In the genomic region with DNA sequence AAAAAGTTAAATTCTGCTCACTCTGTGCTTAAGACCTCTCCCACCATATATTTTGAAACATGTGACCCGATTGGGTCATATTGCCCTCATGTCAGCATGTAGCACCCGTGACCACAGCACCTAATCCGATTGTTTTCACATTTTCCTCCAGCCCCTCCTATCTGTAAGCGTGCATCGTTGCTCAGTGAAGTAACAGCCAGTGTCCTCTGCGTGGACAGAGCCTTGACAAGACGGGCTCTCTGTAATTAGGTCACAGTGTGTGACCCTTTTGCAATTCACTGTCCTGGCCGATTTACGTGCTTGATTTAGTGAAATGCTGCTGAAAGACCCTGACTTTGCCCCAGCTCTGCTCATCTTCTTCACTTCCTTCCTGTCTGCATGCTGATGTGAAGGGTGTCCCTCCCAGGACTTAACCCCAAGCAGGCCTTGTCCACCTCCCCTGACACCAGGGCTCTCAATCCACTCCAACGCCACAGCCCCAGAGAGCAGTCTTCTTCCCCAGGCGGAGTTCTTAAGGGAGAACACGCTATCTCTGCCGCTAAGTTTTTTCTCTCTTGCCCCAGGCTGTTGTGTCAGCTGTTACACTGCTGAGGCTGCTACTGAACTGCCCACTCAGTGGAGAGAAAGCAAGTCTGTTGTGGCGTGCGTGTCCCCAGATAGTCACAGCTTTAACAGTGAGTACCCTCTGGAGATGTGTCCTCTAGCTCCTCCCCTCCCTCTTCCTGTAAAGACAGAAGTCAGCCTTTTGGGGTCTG, we compare ENCODE assay signal across 28 cellular contexts. TPM values are rescaled to one million over a fixed set of nuclear protein-coding genes. Genes with fewer than 3 reads are reported as not detected.
DNase-seq lines count a peak whose midpoint lies in the region; ATAC-seq and TF ChIP-seq lines count a peak whose summit lies in the region.
"Had no signal": no experiment of that assay in that cellular context is flagged by ENCODE, and none has a peak within 500 bp of the region (broad histone marks: within the 10 kb centered on the region; RNA-seq: fewer than 3 reads in every experiment).

No MANE protein-coding gene starts in this region.

- H3K4me3 ChIP-seq in trophoblast cell (ENCODE audit: low read depth, low read length): no peak overlapping the region
- H3K4me3 ChIP-seq: A549, coronary artery, K562, left lung, upper lobe of right lung had no signal

- H4K91ac ChIP-seq in trophoblast cell (ENCODE audit: low read depth, low read length): peak overlapping the region; percentile 48

- H3K27me3 ChIP-seq in trophoblast cell (ENCODE audit: insufficient read depth, low read length): no peaks in the 10 kb centered on the region
- H3K27me3 ChIP-seq: left lung, upper lobe of right lung had no signal

- no peak overlapping the region for H3K23ac ChIP-seq in trophoblast cell (ENCODE audit: low read length)

- peaks cover 9% of the 10 kb centered on the region for H3K79me2 ChIP-seq in trophoblast cell (ENCODE audit: control insufficient read depth, insufficient read depth, low read length, poor library complexity)

- no peak overlapping the region for H3K4me3 Mint-ChIP-seq in stimulated activated naive CD8-positive, alpha-beta T cell treated with anti-CD3 and anti-CD28 coated beads, Interleukin-15, Interleukin-2, amounts not matched to agents 100 ng/mL and 50 ng/mL, for 24 hours
- H3K4me3 Mint-ChIP-seq: activated CD4-positive, alpha-beta memory T cell treated with anti-CD3 and anti-CD28 coated beads, Interleukin-2, amount 10 ng/mL, durations not matched to agents 7 days and 5 days; CD4-positive, alpha-beta T cell; T-helper 1 cell treated with Interleukin-12 subunit alpha and Interleukin-12 subunit beta and Interleukin-4 antibody, amounts not matched to agents 30 μg/mL and 1 μg/mL, for 36 hours had no signal

- peaks cover 20 to 26% of the 10 kb centered on the region in 2 experiments for H3K4me1 ChIP-seq in trophoblast cell (ENCODE audit: control insufficient read depth in 1 of 2, insufficient read depth in 2 of 2, low read length in 2 of 2)
- H3K4me1 ChIP-seq: A549, left lung, upper lobe of right lung had no signal

- H2BK120ac ChIP-seq in trophoblast cell (ENCODE audit: insufficient read depth, low read length, poor library complexity): no peak overlapping the region

- H2AFZ ChIP-seq in trophoblast cell (ENCODE audit: insufficient read depth, low read length, poor library complexity): no peak overlapping the region

- no peak for ATAC-seq in stimulated activated naive CD8-positive, alpha-beta T cell treated with anti-CD3 and anti-CD28 coated beads, Interleukin-15, Interleukin-2, amounts not matched to agents 100 U/mL and 50 U/mL, for 24 hours
- ATAC-seq: A549, esophagus mucosa, K562, left lung, PC-3 had no signal

- no peaks in the 10 kb centered on the region for H3K9me3 Mint-ChIP-seq in stimulated activated naive CD8-positive, alpha-beta T cell treated with anti-CD3 and anti-CD28 coated beads, Interleukin-15, Interleukin-2, amounts not matched to agents 100 ng/mL and 50 ng/mL, for 24 hours
- H3K9me3 Mint-ChIP-seq: activated CD4-positive, alpha-beta memory T cell treated with anti-CD3 and anti-CD28 coated beads, Interleukin-2, amount 10 ng/mL, durations not matched to agents 7 days and 5 days; CD4-positive, alpha-beta T cell; T-helper 1 cell treated with Interleukin-12 subunit alpha and Interleukin-12 subunit beta and Interleukin-4 antibody, amounts not matched to agents 30 μg/mL and 1 μg/mL, for 36 hours had no signal

- peak overlapping the region; percentile 13 for H4K12ac ChIP-seq in trophoblast cell (ENCODE audit: low read depth, low read length)

- peaks cover 11 to 29% of the 10 kb centered on the region in 2 experiments for H3K36me3 ChIP-seq in trophoblast cell (ENCODE audit: control insufficient read depth in 1 of 2, insufficient read depth in 2 of 2, low read length in 2 of 2)

- no peak for TF ChIP-seq POLR2A in erythroblast (IDR thresholded peaks at IDR 0.05; ENCODE audit: low read length)

- H3K27me3 Mint-ChIP-seq in stimulated activated naive CD8-positive, alpha-beta T cell treated with anti-CD3 and anti-CD28 coated beads, Interleukin-15, Interleukin-2, amounts not matched to agents 100 ng/mL and 50 ng/mL, for 24 hours: no peaks in the 10 kb centered on the region
- H3K27me3 Mint-ChIP-seq: activated CD4-positive, alpha-beta memory T cell treated with anti-CD3 and anti-CD28 coated beads, Interleukin-2, amount 10 ng/mL, durations not matched to agents 7 days and 5 days; CD4-positive, alpha-beta T cell had no signal

- H3K14ac ChIP-seq in trophoblast cell (ENCODE audit: low read length): peak overlapping the region; percentile 10

- peak overlapping the region; percentile 20 for H2BK12ac ChIP-seq in trophoblast cell (ENCODE audit: low read length)

- peaks cover 21% of the 10 kb centered on the region for H3K79me1 ChIP-seq in trophoblast cell (ENCODE audit: low read length)

- WGBS in trophoblast cell (ENCODE audit: extremely low coverage, insufficient coverage, insufficient read length): no CpG with 5 or more reads among the region's 15 CpGs

- H3K27ac ChIP-seq in trophoblast cell (ENCODE audit: low read depth, low read length): peak overlapping the region; percentile 56
- H3K27ac ChIP-seq: A549, coronary artery, left lung, upper lobe of right lung had no signal

- H3K4me2 ChIP-seq in trophoblast cell (ENCODE audit: low read length): no peak overlapping the region
- H3K4me2 ChIP-seq: A549, SK-N-SH had no signal

- peak overlapping the region; percentile 26 for H3K27ac Mint-ChIP-seq in stimulated activated naive CD8-positive, alpha-beta T cell treated with anti-CD3 and anti-CD28 coated beads, Interleukin-15, Interleukin-2, amounts not matched to agents 100 ng/mL and 50 ng/mL, for 24 hours
- H3K27ac Mint-ChIP-seq: activated CD4-positive, alpha-beta memory T cell treated with anti-CD3 and anti-CD28 coated beads, Interleukin-2, amount 10 ng/mL, durations not matched to agents 7 days and 5 days; CD4-positive, alpha-beta T cell; T-helper 1 cell treated with Interleukin-12 subunit alpha and Interleukin-12 subunit beta and Interleukin-4 antibody, amounts not matched to agents 30 μg/mL and 1 μg/mL, for 36 hours had no signal

- POLR2A ChIA-PET in GM10248 (lab: Yijun Ruan, JAX): no interaction called here

- DNase-seq in stimulated activated naive CD8-positive, alpha-beta T cell treated with anti-CD3 and anti-CD28 coated beads, Interleukin-15, Interleukin-2, amounts not matched to agents 100 U/mL and 50 U/mL, for 24 hours: no peak
- DNase-seq in epidermal melanocyte (ENCODE audit: insufficient read length, low spot score): peak; percentile 28
- DNase-seq in trophoblast cell: peak; percentile 69 to 88
- DNase-seq in GM10248 (ENCODE audit: extremely low spot score): no peak
- no peak for DNase-seq in erythroblast (lab: John Stamatoyannopoulos, UW)
- DNase-seq in MV-4-11 (lab: John Stamatoyannopoulos, UW): no peak
- no peak for DNase-seq in NCI-H510A (lab: John Stamatoyannopoulos, UW)
- DNase-seq: activated CD4-positive, alpha-beta memory T cell treated with anti-CD3 and anti-CD28 coated beads, Interleukin-2, amount 10 ng/mL, durations not matched to agents 7 days and 5 days; activated effector memory CD4-positive, alpha-beta T cell treated with Interleukin-2 at 50 U/mL for 16 hours; activated T-cell treated with anti-CD3 and anti-CD28 coated beads for 4 hours; CD4-positive, alpha-beta T cell; effector memory CD4-positive, alpha-beta T cell; islet precursor cell; left lung; mesendoderm; NCI-H1105 treated with DMSO at 0.1 percent for 48 hours; NCI-H1930; NCI-H526; PC-3; SK-N-SH; stimulated activated CD4-positive, alpha-beta T cell treated with anti-CD3 and anti-CD28 coated beads, Interleukin-4, amount 100 ng/mL, for 24 hours; upper lobe of right lung had no signal

- H3K36me3 Mint-ChIP-seq in stimulated activated naive CD8-positive, alpha-beta T cell treated with anti-CD3 and anti-CD28 coated beads, Interleukin-15, Interleukin-2, amounts not matched to agents 100 ng/mL and 50 ng/mL, for 24 hours (ENCODE audit: low read depth): peaks cover 73% of the 10 kb centered on the region

- no peak overlapping the region for H3K4ac ChIP-seq in trophoblast cell (ENCODE audit: low read depth, low read length)

- no peaks in the 10 kb centered on the region for H3K4me1 Mint-ChIP-seq in stimulated activated naive CD8-positive, alpha-beta T cell treated with anti-CD3 and anti-CD28 coated beads, Interleukin-15, Interleukin-2, amounts not matched to agents 100 ng/mL and 50 ng/mL, for 24 hours (ENCODE audit: low read depth)

- H3K9ac ChIP-seq in trophoblast cell (ENCODE audit: low read length): no peak overlapping the region
- H3K9ac ChIP-seq: SK-N-SH had no signal

- CTCF ChIA-PET in GM10248 (lab: Yijun Ruan, JAX): interaction anchor here (1.4 kb wide), 1 partner anchor 14 kb away, joined by 4 read pairs; no protein-coding TSS in a partner anchor

- H2BK5ac ChIP-seq in trophoblast cell (ENCODE audit: low read depth, low read length, poor library complexity): no peak overlapping the region

- TF ChIP-seq CTCF in GM10248 (IDR thresholded peaks at IDR 0.05; ENCODE audit: control extremely low read depth, extremely low read depth, low read depth, missing control alignments): no peak

- no peak overlapping the region for H3K18ac ChIP-seq in trophoblast cell (ENCODE audit: low read length)

- H3K9me3 ChIP-seq in trophoblast cell (ENCODE audit: insufficient read depth, low read depth, low read length): peaks cover 2% of the 10 kb centered on the region
- H3K9me3 ChIP-seq: A549, left lung, SK-N-SH, upper lobe of right lung had no signal

- H4K8ac ChIP-seq in trophoblast cell (ENCODE audit: low read depth, low read length): peak overlapping the region; percentile 46

- H2AK5ac ChIP-seq in trophoblast cell (ENCODE audit: low read length): no peak overlapping the region

RNA-seq across cellular contexts. Expression of gene URB2, which starts 19.4 kb away (rescaled TPM):
- 5.9 and 6.4 TPM in 2 replicates for polyA plus RNA-seq in trophoblast cell (2013)

RNA-seq across cellular contexts. Expression of gene TAF5L, which starts 19.6 kb away (rescaled TPM):
- 26.1 and 27.2 TPM in 2 replicates for polyA plus RNA-seq in trophoblast cell (2013)

Comparison
In these comparisons a context has a peak if more than half of its experiments do, and no peak if none do; other contexts are left out.
1. DNase-seq: peak in epidermal melanocyte (single experiment) and trophoblast cell (2 of 2); none in stimulated activated naive CD8-positive, alpha-beta T cell treated with anti-CD3 and anti-CD28 coated beads, Interleukin-15, Interleukin-2, amounts not matched to agents 100 U/mL and 50 U/mL, for 24 hours (single experiment), GM10248 (single experiment), erythroblast (0 of 2), MV-4-11 (single experiment) and NCI-H510A (single experiment).